In the genomic region with DNA sequence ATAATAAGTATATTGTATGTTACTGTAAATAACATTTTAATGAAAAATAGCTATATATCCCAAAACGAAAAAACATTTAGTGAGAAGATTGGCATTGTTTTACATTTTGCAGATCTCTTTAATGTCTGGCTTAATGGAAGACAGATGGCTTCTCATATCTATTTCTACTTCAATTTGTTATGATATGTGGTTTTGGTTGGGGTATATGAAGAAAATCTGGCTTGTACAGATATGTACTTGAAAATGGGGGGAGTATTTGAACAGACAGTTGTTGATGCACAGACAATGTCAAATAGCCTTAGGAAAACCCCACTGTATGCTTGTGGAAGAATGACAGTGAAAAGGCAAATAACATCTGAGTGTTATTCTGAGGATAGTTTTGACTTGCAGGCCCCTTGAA, we compare ENCODE assay signal across 1 cellular context.
TF ChIP-seq lines count a peak whose summit lies in the region.

No MANE protein-coding gene starts in this region.

TF ChIP-seq in SK-N-SH, 30 proteins besides CTCF, POLR2A, EP300 and RAD21 (continued from another document):
- TF ChIP-seq PBX3 (IDR thresholded peaks at IDR 0.05): no peak
